19 cellular contexts compared by ENCODE assay signal in genomic region chr5:119404033-119404432, GRCh38. TPM values are rescaled to one million over a fixed set of nuclear protein-coding genes. Genes with fewer than 3 reads are reported as not detected.
DNase-seq lines count a peak whose midpoint lies in the region; ATAC-seq, FAIRE-seq and TF ChIP-seq lines count a peak whose summit lies in the region.
"Had no signal": no experiment of that assay in that cellular context is flagged by ENCODE, and none has a peak within 500 bp of the region (broad histone marks: within the 10 kb centered on the region; RNA-seq: fewer than 3 reads in every experiment).

No MANE protein-coding gene starts in this region.

- H3K9me3 ChIP-seq in Karpas-422 (ENCODE audit: low read length), result no peaks in the 10 kb centered on the region
- H3K9me3 ChIP-seq in spleen, result no peaks in the 10 kb centered on the region
- H3K9me3 ChIP-seq in Caco-2, result no peaks in the 10 kb centered on the region

- H3K4me3 ChIP-seq in Karpas-422 (ENCODE audit: low read length), result no peak overlapping the region
- H3K4me3 ChIP-seq in spleen, result no peak overlapping the region
- no peak overlapping the region for H3K4me3 ChIP-seq in Caco-2 (ENCODE audit: low read depth, low read length)
- H3K4me3 ChIP-seq: SK-N-MC had no signal

- POLR2A ChIA-PET in activated B cell treated with CpG ODN at 0.5 μM for 24 hours (lab: Charles Lee) (interaction anchor here (0.7 to 1.2 kb wide), 2 partner anchors 38 to 57 kb away, joined by 4 to 8 read pairs; no protein-coding TSS in a partner anchor), Caco-2 (lab: Charles Lee) (no interaction called here)

- peaks cover 28% of the 10 kb centered on the region for H3K4me1 ChIP-seq in Karpas-422 (ENCODE audit: low read length)
- peaks cover 3 to 59% (median 22%) of the 10 kb centered on the region in 6 donors for H3K4me1 ChIP-seq in spleen
- peaks cover 8% of the 10 kb centered on the region; the same call in 1 of the 2 replicates for H3K4me1 ChIP-seq in Caco-2

- H3K4me2 ChIP-seq in Karpas-422 (ENCODE audit: low read depth, low read length, poor library complexity, severe bottlenecking), result peak overlapping the region; percentile 29

- CTCF ChIA-PET in activated B cell treated with CpG ODN at 0.5 μM for 24 hours (lab: Charles Lee) (interaction anchor here (1.8 to 2.7 kb wide), 3 partner anchors 37 to 416 kb away, joined by 3 to 13 read pairs (median 9); partner anchors contain the start of gene DTWD2), Caco-2 (lab: Charles Lee) (no interaction called here)

- intact Hi-C loops in activated B cell treated with CpG ODN at 0.5 μM for 24 hours (cut with micrococcal nuclease), result no loop called here
- intact Hi-C loops in spleen (cut with DNase I; ENCODE audit: low total_unique reads), result loop anchor here (10.0 kb wide), 1 partner anchor 89 kb away; no protein-coding TSS in a partner anchor
- intact Hi-C loops in Caco-2 (cut with micrococcal nuclease; ENCODE audit: unreplicated experiment), result no loop called here

- FAIRE-seq in GM12892 (lab: Jason Lieb, UNC), result peak; percentile 44
- FAIRE-seq: H54, HTR-8/SVneo, RCC 7860 had no signal

- H3K36me3 Mint-ChIP-seq in activated B cell treated with CpG ODN at 0.5 μM for 24 hours (ENCODE audit: low read depth) (no peaks in the 10 kb centered on the region), Caco-2 (ENCODE audit: insufficient read depth, unreplicated experiment) (no peaks in the 10 kb centered on the region)

- H3K27me3 Mint-ChIP-seq in activated B cell treated with CpG ODN at 0.5 μM for 24 hours (no peaks in the 10 kb centered on the region), Caco-2 (ENCODE audit: insufficient read depth, unreplicated experiment) (no peaks in the 10 kb centered on the region)

- no peak overlapping the region for H3K27ac ChIP-seq in Karpas-422 (ENCODE audit: low read length)
- H3K27ac ChIP-seq in spleen, result peak overlapping the region in 5 of 8 donors; percentile 34 to 68 (median 54)
- H3K27ac ChIP-seq: C4-2B, SK-N-MC had no signal

- WGBS in spleen, 5 donors, result 50 to 77% (median 68%) methylated on average over 2 of the region's 2 CpGs

- ATAC-seq in activated B cell treated with CpG ODN at 0.5 μM for 24 hours (ENCODE audit: low read depth) (peak; percentile 16), omental fat pad (ENCODE audit: low FRiP score) (no peak)
- ATAC-seq: Right ventricle myocardium inferior had no signal

- TF ChIP-seq CTCF in activated B cell treated with CpG ODN at 0.5 μM for 24 hours (IDR thresholded peaks at IDR 0.05) (no peak), spleen (IDR thresholded peaks at IDR 0.05 in 8 of 11, conservative IDR thresholded peaks at IDR 0.05 in 3 of 11) (no peak), omental fat pad (IDR thresholded peaks at IDR 0.05) (no peak), Caco-2 (IDR thresholded peaks at IDR 0.05; ENCODE audit: insufficient read depth in 1 of 2, low read depth in 1 of 2, low read length in 1 of 2, severe bottlenecking in 1 of 2, unreplicated experiment in 1 of 2) (no peak)

- peak overlapping the region; percentile 64 for H3K4me3 Mint-ChIP-seq in activated B cell treated with CpG ODN at 0.5 μM for 24 hours
- no peak overlapping the region for H3K4me3 Mint-ChIP-seq in Caco-2 (ENCODE audit: unreplicated experiment)

- H3K9me3 Mint-ChIP-seq in activated B cell treated with CpG ODN at 0.5 μM for 24 hours, result no peaks in the 10 kb centered on the region
- H3K9me3 Mint-ChIP-seq in Caco-2 (ENCODE audit: unreplicated experiment), result no peaks in the 10 kb centered on the region

- H3K9me2 ChIP-seq in Karpas-422 (replicated peaks; ENCODE audit: insufficient read depth, low read length), result no peaks in the 10 kb centered on the region

- TF ChIP-seq POLR2A in GM12892 (IDR thresholded peaks at IDR 0.05; ENCODE audit: low read depth, low read length) (no peak), spleen (IDR thresholded peaks at IDR 0.05) (no peak)

- no peaks in the 10 kb centered on the region for H3K27me3 ChIP-seq in Karpas-422 (ENCODE audit: low read length)
- no peaks in the 10 kb centered on the region for H3K27me3 ChIP-seq in spleen (replicated peaks in 1 of 7)
- H3K27me3 ChIP-seq in Caco-2 (replicated peaks; ENCODE audit: control insufficient read depth, insufficient read depth, low read length), result no peaks in the 10 kb centered on the region

- H3K79me2 ChIP-seq in Karpas-422 (ENCODE audit: low read length), result no peaks in the 10 kb centered on the region

- H4K20me1 ChIP-seq in Karpas-422 (ENCODE audit: insufficient read depth, low read depth, low read length), result no peaks in the 10 kb centered on the region; the same call in 1 of the 2 replicates

- H3K36me3 ChIP-seq in Karpas-422 (ENCODE audit: insufficient read depth, low read length) (no peaks in the 10 kb centered on the region), spleen (no peaks in the 10 kb centered on the region), Caco-2 (ENCODE audit: control insufficient read depth, insufficient read depth, low read length) (no peaks in the 10 kb centered on the region)

- H3K4me1 Mint-ChIP-seq in activated B cell treated with CpG ODN at 0.5 μM for 24 hours, result peaks cover 74% of the 10 kb centered on the region
- H3K4me1 Mint-ChIP-seq in Caco-2 (ENCODE audit: low read depth, unreplicated experiment), result peaks cover 7% of the 10 kb centered on the region

- no peak for DNase-seq in GM12892 (ENCODE audit: insufficient read length)
- no peak for DNase-seq in Karpas-422
- DNase-seq in activated B cell treated with CpG ODN at 0.5 μM for 24 hours, result no peak
- no peak for DNase-seq in spleen
- no peak for DNase-seq in omental fat pad (ENCODE audit: low spot score)
- no peak for DNase-seq in HCEC 1CT
- DNase-seq in Caco-2, result no peak
- DNase-seq: ACHN, DMS79 treated with DMSO at 0.1 percent for 48 hours, IMR-90, MM.1S, NCI-H1930, NCI-H526 had no signal

- H3K9ac ChIP-seq in Karpas-422 (ENCODE audit: low read length), result no peak overlapping the region

- no peak overlapping the region for H2AFZ ChIP-seq in Karpas-422 (ENCODE audit: low read length)

- no TSS peak for BruUV-seq in Caco-2 (replicated peaks; lab: Mats Ljungman, UMichigan)

- H3K27ac Mint-ChIP-seq in activated B cell treated with CpG ODN at 0.5 μM for 24 hours (peak overlapping the region; percentile 91), Caco-2 (ENCODE audit: unreplicated experiment) (no peak overlapping the region)

RNA-seq across cellular contexts. Expression of gene TNFAIP8, which starts 48.2 kb away (rescaled TPM):
- polyA plus RNA-seq in GM12892 (2012; ENCODE audit: missing spikeins), result 104 TPM
- 34.5 and 58.7 TPM in 2 replicates for total RNA-seq in Karpas-422 (2014; rRNA removed; shearing (Covaris generic); ENCODE audit: low replicate concordance)
- total RNA-seq in activated B cell treated with CpG ODN at 0.5 μM for 24 hours, result 135 and 149 TPM in 2 replicates
- 100 to 1,000 TPM in 4 of 7 donors, 10 to 100 TPM in 3; 71.1 to 113 (median 102) TPM for total RNA-seq in spleen
- 100 to 1,000 TPM in 2 of 3 donors, 10 to 100 TPM in 1; 91.9 to 123 (median 100) TPM for polyA plus RNA-seq in spleen
- total RNA-seq in omental fat pad, result 100 to 1,000 TPM in 1 of 4 donors, 10 to 100 TPM in 3; 24.4 to 106 (median 75.0) TPM
- total RNA-seq in Caco-2 (2022), result 7.4 and 8.8 TPM in 2 replicates

RNA-seq across cellular contexts. Expression of gene HSD17B4, which starts 48.3 kb away (rescaled TPM):
- 96.4 TPM for polyA plus RNA-seq in GM12892 (2012; ENCODE audit: missing spikeins)
- 57.6 and 127 TPM in 2 replicates for total RNA-seq in Karpas-422 (2014; rRNA removed; shearing (Covaris generic); ENCODE audit: low replicate concordance)
- total RNA-seq in activated B cell treated with CpG ODN at 0.5 μM for 24 hours, result 106 and 130 TPM in 2 replicates
- total RNA-seq in spleen, result 100 to 1,000 TPM; 134 to 190 (median 159) TPM
- 100 to 1,000 TPM; 135 to 193 (median 149) TPM for polyA plus RNA-seq in spleen
- 100 to 1,000 TPM; 159 to 225 (median 220) TPM for total RNA-seq in omental fat pad
- 172 and 175 TPM in 2 replicates for total RNA-seq in Caco-2 (2022)
